1 cellular context compared by ENCODE assay signal in the genomic region with DNA sequence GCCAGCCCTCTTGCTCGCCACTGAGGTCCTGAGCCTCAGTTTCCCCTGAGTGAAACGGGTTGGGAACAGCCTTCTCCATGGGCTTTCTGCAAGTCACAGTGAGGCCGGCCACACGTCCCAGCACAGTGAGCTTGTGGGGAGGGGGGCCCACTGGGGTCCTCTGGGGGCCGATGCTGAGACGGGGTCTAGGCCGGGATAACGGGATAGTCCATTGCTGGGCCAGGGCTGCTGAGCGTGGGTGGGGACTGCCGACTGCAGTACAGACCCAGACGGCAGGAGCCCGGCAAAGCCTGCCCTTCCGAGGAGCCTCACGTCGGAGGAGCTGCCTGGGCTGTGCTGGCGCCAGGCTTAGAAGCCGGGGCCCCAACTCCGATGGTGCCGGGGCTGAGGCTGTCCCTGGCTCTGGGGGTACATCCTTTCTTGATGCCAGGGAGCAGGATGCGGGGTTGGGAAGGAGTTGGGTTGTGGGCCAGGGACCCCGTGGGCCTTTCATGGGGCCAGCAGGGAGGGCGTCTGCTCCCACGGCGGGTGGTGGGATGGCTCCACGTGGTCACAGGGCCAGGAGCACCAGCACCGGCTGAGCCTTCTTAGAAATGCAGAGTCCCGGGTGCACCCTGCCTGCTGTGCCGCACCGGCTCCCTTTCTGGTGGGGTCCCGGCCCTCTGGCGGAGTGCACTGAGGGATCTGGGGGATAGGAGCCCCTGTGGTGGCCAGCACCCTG.
TF ChIP-seq lines count a peak whose summit lies in the region.

No MANE protein-coding gene starts in this region.

TF ChIP-seq in HepG2, 621 proteins besides CTCF, POLR2A, EP300 and RAD21:
- TF ChIP-seq ZNF383 (CRISPR knock-in tag; IDR thresholded peaks at IDR 0.05; ENCODE audit: borderline replicate concordance), result no peak
- no peak for TF ChIP-seq ARNTL (CRISPR knock-in tag; IDR thresholded peaks at IDR 0.05)
- TF ChIP-seq, protein P1, sequence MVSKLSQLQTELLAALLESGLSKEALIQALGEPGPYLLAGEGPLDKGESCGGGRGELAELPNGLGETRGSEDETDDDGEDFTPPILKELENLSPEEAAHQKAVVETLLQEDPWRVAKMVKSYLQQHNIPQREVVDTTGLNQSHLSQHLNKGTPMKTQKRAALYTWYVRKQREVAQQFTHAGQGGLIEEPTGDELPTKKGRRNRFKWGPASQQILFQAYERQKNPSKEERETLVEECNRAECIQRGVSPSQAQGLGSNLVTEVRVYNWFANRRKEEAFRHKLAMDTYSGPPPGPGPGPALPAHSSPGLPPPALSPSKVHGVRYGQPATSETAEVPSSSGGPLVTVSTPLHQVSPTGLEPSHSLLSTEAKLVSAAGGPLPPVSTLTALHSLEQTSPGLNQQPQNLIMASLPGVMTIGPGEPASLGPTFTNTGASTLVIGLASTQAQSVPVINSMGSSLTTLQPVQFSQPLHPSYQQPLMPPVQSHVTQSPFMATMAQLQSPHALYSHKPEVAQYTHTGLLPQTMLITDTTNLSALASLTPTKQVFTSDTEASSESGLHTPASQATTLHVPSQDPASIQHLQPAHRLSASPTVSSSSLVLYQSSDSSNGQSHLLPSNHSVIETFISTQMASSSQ (IDR thresholded peaks at IDR 0.05; ENCODE audit: low read depth), result no peak
- TF ChIP-seq, protein P1 (CRISPR knock-in tag; IDR thresholded peaks at IDR 0.05; ENCODE audit: borderline replicate concordance), result no peak
- TF ChIP-seq MEF2D (CRISPR knock-in tag; IDR thresholded peaks at IDR 0.05), result no peak
- no peak for TF ChIP-seq ZNF607 (CRISPR knock-in tag; IDR thresholded peaks at IDR 0.05; ENCODE audit: borderline replicate concordance)
- TF ChIP-seq KDM4B (CRISPR knock-in tag; IDR thresholded peaks at IDR 0.05), result no peak
- no peak for TF ChIP-seq ZNF337 (CRISPR knock-in tag; IDR thresholded peaks at IDR 0.05; ENCODE audit: borderline replicate concordance, low read depth)
- no peak for TF ChIP-seq FOXO1 (CRISPR knock-in tag; IDR thresholded peaks at IDR 0.05)
- TF ChIP-seq, protein P2, sequence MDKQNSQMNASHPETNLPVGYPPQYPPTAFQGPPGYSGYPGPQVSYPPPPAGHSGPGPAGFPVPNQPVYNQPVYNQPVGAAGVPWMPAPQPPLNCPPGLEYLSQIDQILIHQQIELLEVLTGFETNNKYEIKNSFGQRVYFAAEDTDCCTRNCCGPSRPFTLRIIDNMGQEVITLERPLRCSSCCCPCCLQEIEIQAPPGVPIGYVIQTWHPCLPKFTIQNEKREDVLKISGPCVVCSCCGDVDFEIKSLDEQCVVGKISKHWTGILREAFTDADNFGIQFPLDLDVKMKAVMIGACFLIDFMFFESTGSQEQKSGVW (CRISPR knock-in tag; IDR thresholded peaks at IDR 0.05; ENCODE audit: borderline replicate concordance), result no peak
- no peak for TF ChIP-seq TCF7 (IDR thresholded peaks at IDR 0.05; ENCODE audit: low read depth)
- no peak for TF ChIP-seq CENPX (CRISPR knock-in tag; IDR thresholded peaks at IDR 0.05)
- TF ChIP-seq NCOA1 (CRISPR knock-in tag; IDR thresholded peaks at IDR 0.05), result no peak
